8 cellular contexts compared by ENCODE assay signal in genomic region chr15:57340673-57341259, GRCh38. TPM values are rescaled to one million over a fixed set of nuclear protein-coding genes. Genes with fewer than 3 reads are reported as not detected.
DNase-seq lines count a peak whose midpoint lies in the region; ATAC-seq and TF ChIP-seq lines count a peak whose summit lies in the region.

No MANE protein-coding gene starts in this region.

- intact Hi-C loops in colonic mucosa (cut with DNase I): loop anchor here (2.0 to 5.0 kb wide), 2 partner anchors 122 to 190 kb away; no protein-coding TSS in a partner anchor

- TF ChIP-seq RAD21 in liver (IDR thresholded peaks at IDR 0.05): peak; percentile 98 to 99

- TF ChIP-seq CTCF in LNCAP (IDR thresholded peaks at IDR 0.05) (peak; percentile 85), colonic mucosa (IDR thresholded peaks at IDR 0.05) (peak; percentile 90), liver (IDR thresholded peaks at IDR 0.05; ENCODE audit: low read depth, low read length, missing input control) (peak; percentile 90)

- DNase-seq in SIG-M5 treated with dmso at 0.1 percent for 504 hours (lab: John Stamatoyannopoulos, UW; ENCODE audit: unreplicated experiment): peak; percentile 57
- no peak for DNase-seq in SIG-M5 (lab: John Stamatoyannopoulos, UW)
- DNase-seq in SK-N-DZ (ENCODE audit: low spot score): peak; percentile 64
- peak; percentile 40 for DNase-seq in colonic mucosa
- peak; percentile 30 for DNase-seq in stromal cell of bone marrow (ENCODE audit: low read depth)

- H3K27me3 ChIP-seq in colonic mucosa: no peaks in the 10 kb centered on the region
- no peaks in the 10 kb centered on the region for H3K27me3 ChIP-seq in liver (ENCODE audit: control insufficient read depth in 4 of 4, insufficient read depth in 4 of 4, low read length in 3 of 4)

- 1% methylated on average over 5 of the region's 5 CpGs for WGBS in liver

- no peaks in the 10 kb centered on the region for H3K36me3 ChIP-seq in colonic mucosa
- H3K36me3 ChIP-seq in liver (ENCODE audit: control insufficient read depth in 4 of 4, insufficient read depth in 3 of 4, low read depth in 1 of 4, low read length in 3 of 4): no peaks in the 10 kb centered on the region

- H3K4me1 ChIP-seq in colonic mucosa: no peaks in the 10 kb centered on the region
- H3K4me1 ChIP-seq in liver (ENCODE audit: control insufficient read depth in 4 of 4, insufficient read depth in 4 of 4, low read length in 3 of 4): no peaks in the 10 kb centered on the region

- no peak overlapping the region for H3K4me3 ChIP-seq in colonic mucosa
- H3K4me3 ChIP-seq in liver (ENCODE audit: low read depth in 1 of 3, low read length in 3 of 3): no peak overlapping the region

- H3K27ac ChIP-seq in colonic mucosa (no peak overlapping the region), liver (ENCODE audit: low read depth in 1 of 2, low read length in 2 of 2) (no peak overlapping the region)

- ATAC-seq in GM21528 (IDR thresholded peaks at IDR 0.05; ENCODE audit: low FRiP score, unreplicated experiment): no peak

- H3K9ac ChIP-seq in colonic mucosa (ENCODE audit: low read depth in 2 of 2, low read length in 2 of 2): no peak overlapping the region
- H3K9ac ChIP-seq in liver (ENCODE audit: low read depth in 1 of 2, low read length in 2 of 2): no peak overlapping the region

- no peaks in the 10 kb centered on the region for H3K9me3 ChIP-seq in colonic mucosa
- H3K9me3 ChIP-seq in liver (ENCODE audit: control insufficient read depth in 4 of 4, low read length in 3 of 4): no peaks in the 10 kb centered on the region

TF ChIP-seq in liver, 16 proteins besides CTCF, POLR2A, EP300 and RAD21:
- TF ChIP-seq ZBTB33 (IDR thresholded peaks at IDR 0.05) (no peak), GABPA (IDR thresholded peaks at IDR 0.05 in 1 of 2, conservative IDR thresholded peaks at IDR 0.05 in 1 of 2) (no peak), EGR1 (IDR thresholded peaks at IDR 0.05; ENCODE audit: low read depth in 2 of 2) (no peak), FOXA1 (IDR thresholded peaks at IDR 0.05) (no peak), HNF4A (conservative IDR thresholded peaks at IDR 0.05) (no peak), HNF4G (IDR thresholded peaks at IDR 0.05) (no peak), RXRA (IDR thresholded peaks at IDR 0.05) (peak in 1 of 2 donors; percentile 22)

RNA-seq across cellular contexts. Expression of gene CGNL1, which starts 35.5 kb away (rescaled TPM):
- polyA plus RNA-seq in SK-N-DZ (2014; cell fraction: cytosol; rRNA removed): 0.21 and 0.23 TPM in 2 replicates
- 0.04 and 0.23 TPM in 2 replicates for polyA plus RNA-seq in SK-N-DZ (2014; cell fraction: nucleus; rRNA removed)
- total RNA-seq in colonic mucosa: 1 to 10 TPM; 3.9 to 4.7 TPM
- total RNA-seq in liver: 10 to 100 TPM; 19.3 to 31.9 TPM
- 10 to 100 TPM; 12.0 to 12.9 TPM for polyA plus RNA-seq in liver
